2 cellular contexts compared by ENCODE assay signal in genomic region chr1:20153000-20153418, GRCh38.
TF ChIP-seq lines count a peak whose summit lies in the region.

No MANE protein-coding gene starts in this region.

TF ChIP-seq in SK-N-SH, 30 proteins besides CTCF, POLR2A, EP300 and RAD21 (continued from another document):
- TF ChIP-seq CHD2 (IDR thresholded peaks at IDR 0.05; ENCODE audit: low read length, partially characterized antibody) = no peak
TF ChIP-seq in SK-N-SH: peak in this region for 0.

TF ChIP-seq in SK-N-SH treated with all-trans-retinoic acid at 6 μM for 48 hours, 23 proteins besides CTCF, POLR2A, EP300 and RAD21 (continued from another document):
- TF ChIP-seq TSHZ2 (CRISPR knock-in tag; IDR thresholded peaks at IDR 0.05) (no peak), BACH2 (CRISPR knock-in tag; IDR thresholded peaks at IDR 0.05; ENCODE audit: borderline replicate concordance) (no peak), PATZ1 (CRISPR knock-in tag; IDR thresholded peaks at IDR 0.05; ENCODE audit: borderline replicate concordance) (no peak), CSDC2 (CRISPR knock-in tag; IDR thresholded peaks at IDR 0.05) (no peak), ZC3H10 (CRISPR knock-in tag; IDR thresholded peaks at IDR 0.05) (no peak), ZNF70 (CRISPR knock-in tag; IDR thresholded peaks at IDR 0.05) (no peak), PPARA (CRISPR knock-in tag; IDR thresholded peaks at IDR 0.05; ENCODE audit: borderline replicate concordance) (no peak)
